13 cellular contexts compared by ENCODE assay signal in genomic region chr17:49226771-49227435, GRCh38. TPM values are rescaled to one million over a fixed set of nuclear protein-coding genes. Genes with fewer than 3 reads are reported as not detected.
DNase-seq lines count a peak whose midpoint lies in the region; ATAC-seq, FAIRE-seq and TF ChIP-seq lines count a peak whose summit lies in the region.
"Had no signal": no experiment of that assay in that cellular context is flagged by ENCODE, and none has a peak within 500 bp of the region (broad histone marks: within the 10 kb centered on the region; RNA-seq: fewer than 3 reads in every experiment).

No MANE protein-coding gene starts in this region.

- no peak for TF ChIP-seq CTCF in neural crest cell (conservative IDR thresholded peaks at IDR 0.05)

- TF ChIP-seq POLR2A in GM12891 (IDR thresholded peaks at IDR 0.05; ENCODE audit: low read depth, low read length) (no peak), Raji (IDR thresholded peaks at IDR 0.05; ENCODE audit: insufficient read depth, low read depth, low read length) (0 out of 2 replicates have a peak, but pooled peaks have one; percentile 3)

- H3K4me3 Mint-ChIP-seq in neural crest cell, result peak overlapping the region; percentile 63

- FAIRE-seq in GM12891 (lab: Jason Lieb, UNC), result peak; percentile 20
- FAIRE-seq: G401.6 had no signal

- no peak for ATAC-seq in HG03571 (IDR thresholded peaks at IDR 0.05; ENCODE audit: unreplicated experiment)

- no peak overlapping the region for H3K27ac Mint-ChIP-seq in neural crest cell (ENCODE audit: unreplicated experiment)

- H3K36me3 Mint-ChIP-seq in neural crest cell (ENCODE audit: low read depth), result no peaks in the 10 kb centered on the region

- DNase-seq in DMS 273 (lab: John Stamatoyannopoulos, UW; ENCODE audit: unreplicated experiment) (peak; percentile 18), DMS 273 treated with DMSO at 0.1 percent for 48 hours (lab: John Stamatoyannopoulos, UW) (no peak), GM12891 (ENCODE audit: insufficient read length, low spot score) (no peak), neural crest cell (ENCODE audit: low read depth, low spot score) (no peak), DMS53 treated with DMSO at 0.1 percent for 48 hours (lab: John Stamatoyannopoulos, UW; ENCODE audit: unreplicated experiment) (no peak), NCI-H128 (lab: John Stamatoyannopoulos, UW; ENCODE audit: unreplicated experiment) (no peak)

- H3K9me3 Mint-ChIP-seq in neural crest cell, result no peaks in the 10 kb centered on the region
- H3K9me3 Mint-ChIP-seq: CD4-positive, alpha-beta memory T cell had no signal

- H3K4me1 Mint-ChIP-seq in neural crest cell, result peaks cover 16% of the 10 kb centered on the region

- H3K27me3 Mint-ChIP-seq in neural crest cell (ENCODE audit: low read depth), result peaks cover 96% of the 10 kb centered on the region

TF ChIP-seq in GM12891, 5 proteins besides CTCF, POLR2A, EP300 and RAD21:
- TF ChIP-seq PAX5 (IDR thresholded peaks at IDR 0.05; ENCODE audit: insufficient read depth, low read length, severe bottlenecking), result no peak
- no peak for TF ChIP-seq TAF1 (IDR thresholded peaks at IDR 0.05; ENCODE audit: low read depth, low read length)
- TF ChIP-seq POU2F2 (IDR thresholded peaks at IDR 0.05; ENCODE audit: low read depth, low read length), result no peak
- TF ChIP-seq POLR2AphosphoS5 (IDR thresholded peaks at IDR 0.05; ENCODE audit: low read depth, low read length), result no peak
- TF ChIP-seq SPI1 (IDR thresholded peaks at IDR 0.05; ENCODE audit: low read depth, low read length), result no peak

RNA-seq across cellular contexts. Expression of gene PHOSPHO1, which starts 3.7 kb away (rescaled TPM):
- polyA plus RNA-seq in GM12891 (2012; ENCODE audit: low read depth, missing spikeins), result 1.0 TPM
- not detected in 2 replicates for total RNA-seq in neural crest cell
- total RNA-seq: CD4-positive, alpha-beta memory T cell; HT-29 had no signal

RNA-seq across cellular contexts. Expression of gene ABI3, which starts 16.4 kb away (rescaled TPM):
- polyA plus RNA-seq in GM12891 (2012; ENCODE audit: low read depth, missing spikeins), result 34.6 TPM
- 0.64 and 1.0 TPM in 2 replicates for total RNA-seq in neural crest cell
- total RNA-seq: HT-29, SK-MEL-5 had no signal

RNA-seq across cellular contexts. Expression of gene GNGT2, which starts 16.5 kb away (rescaled TPM):
- polyA plus RNA-seq in GM12891 (2012; ENCODE audit: low read depth, missing spikeins), result 36.5 TPM
- total RNA-seq in neural crest cell, result not detected in 2 replicates
- total RNA-seq: H7, HT-29, SK-MEL-5 had no signal
